In genomic region chr4:126396121-126396520, GRCh38 we compare ENCODE assay signal across 28 cellular contexts.
"Had no signal": no experiment of that assay in that cellular context is flagged by ENCODE, and none has a peak within 500 bp of the region (broad histone marks: within the 10 kb centered on the region; RNA-seq: fewer than 3 reads in every experiment).

No MANE protein-coding gene starts in this region.

- H3K4me1 ChIP-seq: neural progenitor cell, parathyroid adenoma, psoas muscle, right lobe of liver, sigmoid colon, stomach, thyroid gland, tibial nerve, upper lobe of right lung, uterus had no signal

- H3K27me3 ChIP-seq: neural progenitor cell, ovary, right lobe of liver, sigmoid colon, stomach, thyroid gland, tibial nerve, upper lobe of right lung, uterus had no signal

- FAIRE-seq: small intestine had no signal

- ATAC-seq: naive thymus-derived CD8-positive, alpha-beta T cell; natural killer cell treated with Interleukin-12 subunit alpha and Interleukin-12 subunit beta and Interleukin-15 and Interleukin-18, amount 100 ng/mL, for 72 hours; psoas muscle; right cardiac atrium; stimulated activated effector memory CD8-positive, alpha-beta T cell treated with anti-CD3 and anti-CD28 coated beads, Interleukin-12 subunit alpha, Interleukin-12 subunit beta, amount 100 ng/mL, for 72 hours; stimulated activated naive B cell treated with anti-CD40 and anti-IgM and Interleukin-4, amounts not matched to agents 10 μg/mL and 1 μg/mL and 100 μg/mL, for 72 hours; upper lobe of right lung had no signal

- H3K36me3 ChIP-seq: neural progenitor cell, ovary, right lobe of liver, sigmoid colon, stomach, thoracic aorta, thyroid gland, tibial nerve, upper lobe of right lung, uterus had no signal

- H3K27me3 Mint-ChIP-seq: naive thymus-derived CD8-positive, alpha-beta T cell; natural killer cell treated with Interleukin-12 subunit alpha and Interleukin-12 subunit beta and Interleukin-15 and Interleukin-18, amount 100 ng/mL, for 72 hours; progenitor cell of endocrine pancreas; stimulated activated naive B cell treated with anti-CD40 and anti-IgM and Interleukin-4, amounts not matched to agents 10 μg/mL and 1 μg/mL and 100 μg/mL, for 72 hours; stimulated activated naive CD8-positive, alpha-beta T cell treated with anti-CD3 and anti-CD28 coated beads, Interleukin-15, Interleukin-2, amounts not matched to agents 100 ng/mL and 50 ng/mL, for 24 hours; type B pancreatic cell had no signal

- H3K9me3 ChIP-seq: ovary, psoas muscle, right lobe of liver, sigmoid colon, stomach, thoracic aorta, thyroid gland, tibial nerve, upper lobe of right lung, uterus had no signal

- H3K27ac ChIP-seq: neural progenitor cell, ovary, parathyroid adenoma, psoas muscle, right lobe of liver, sigmoid colon, stomach, thoracic aorta, thyroid gland, tibial nerve, upper lobe of right lung, uterus had no signal

- H3K4me3 ChIP-seq: neural progenitor cell, ovary, psoas muscle, right lobe of liver, sigmoid colon, stomach, thoracic aorta, thyroid gland, tibial nerve, upper lobe of right lung, uterus had no signal

- DNase-seq: occipital lobe; ovary; posterior cingulate gyrus; psoas muscle; right cardiac atrium; right lobe of liver; sigmoid colon; small intestine; stimulated activated CD4-positive, alpha-beta T cell treated with anti-CD3 and anti-CD28 coated beads, Interleukin-15, amount 100 ng/mL, for 24 hours; stimulated activated CD4-positive, alpha-beta T cell treated with anti-CD3 and anti-CD28 coated beads, Interleukin-2, amount 100 ng/mL, for 24 hours; stimulated activated CD4-positive, alpha-beta T cell treated with anti-CD3 and anti-CD28 coated beads, Interleukin-2, amount 100 ng/mL, for 48 hours; stimulated activated CD4-positive, alpha-beta T cell treated with anti-CD3 and anti-CD28 coated beads, Interleukin-4, amount 100 ng/mL, for 24 hours; stimulated activated naive B cell treated with anti-CD40 and anti-IgM and Interleukin-4, amounts not matched to agents 10 μg/mL and 1 μg/mL and 100 μg/mL, for 72 hours; stimulated activated naive CD4-positive, alpha-beta T cell treated with Interleukin-2 at 50 U/mL for 16 hours; stomach; thyroid gland; upper lobe of right lung; uterus had no signal

- H3K4me3 Mint-ChIP-seq: naive thymus-derived CD8-positive, alpha-beta T cell; natural killer cell treated with Interleukin-12 subunit alpha and Interleukin-12 subunit beta and Interleukin-15 and Interleukin-18, amount 100 ng/mL, for 72 hours; neural progenitor cell; stimulated activated effector memory CD8-positive, alpha-beta T cell treated with anti-CD3 and anti-CD28 coated beads, Interleukin-12 subunit alpha, Interleukin-12 subunit beta, amount 100 ng/mL, for 72 hours; stimulated activated naive B cell treated with anti-CD40 and anti-IgM and Interleukin-4, amounts not matched to agents 10 μg/mL and 1 μg/mL and 100 μg/mL, for 72 hours; stimulated activated naive CD8-positive, alpha-beta T cell treated with anti-CD3 and anti-CD28 coated beads, Interleukin-15, Interleukin-2, amounts not matched to agents 100 ng/mL and 50 ng/mL, for 24 hours; type B pancreatic cell had no signal

- H3K36me3 Mint-ChIP-seq: naive thymus-derived CD8-positive, alpha-beta T cell; natural killer cell treated with Interleukin-12 subunit alpha and Interleukin-12 subunit beta and Interleukin-15 and Interleukin-18, amount 100 ng/mL, for 72 hours; neural progenitor cell; stimulated activated effector memory CD8-positive, alpha-beta T cell treated with anti-CD3 and anti-CD28 coated beads, Interleukin-12 subunit alpha, Interleukin-12 subunit beta, amount 100 ng/mL, for 72 hours; stimulated activated naive B cell treated with anti-CD40 and anti-IgM and Interleukin-4, amounts not matched to agents 10 μg/mL and 1 μg/mL and 100 μg/mL, for 72 hours; type B pancreatic cell had no signal

- H3K9me3 Mint-ChIP-seq: neural progenitor cell, type B pancreatic cell had no signal

- H3K27ac Mint-ChIP-seq: naive thymus-derived CD8-positive, alpha-beta T cell; natural killer cell treated with Interleukin-12 subunit alpha and Interleukin-12 subunit beta and Interleukin-15 and Interleukin-18, amount 100 ng/mL, for 72 hours; neural progenitor cell; progenitor cell of endocrine pancreas; stimulated activated effector memory CD8-positive, alpha-beta T cell treated with anti-CD3 and anti-CD28 coated beads, Interleukin-12 subunit alpha, Interleukin-12 subunit beta, amount 100 ng/mL, for 72 hours; stimulated activated naive B cell treated with anti-CD40 and anti-IgM and Interleukin-4, amounts not matched to agents 10 μg/mL and 1 μg/mL and 100 μg/mL, for 72 hours; stimulated activated naive CD8-positive, alpha-beta T cell treated with anti-CD3 and anti-CD28 coated beads, Interleukin-15, Interleukin-2, amounts not matched to agents 100 ng/mL and 50 ng/mL, for 24 hours; type B pancreatic cell had no signal

- H3K4me1 Mint-ChIP-seq: naive thymus-derived CD8-positive, alpha-beta T cell; neural progenitor cell; stimulated activated effector memory CD8-positive, alpha-beta T cell treated with anti-CD3 and anti-CD28 coated beads, Interleukin-12 subunit alpha, Interleukin-12 subunit beta, amount 100 ng/mL, for 72 hours; stimulated activated naive B cell treated with anti-CD40 and anti-IgM and Interleukin-4, amounts not matched to agents 10 μg/mL and 1 μg/mL and 100 μg/mL, for 72 hours had no signal
